Comparison of ENCODE assay signal across 8 cellular contexts in genomic region chr17:78040561-78041400, GRCh38.
A peak's percentile ranks its signal among the peaks of the same experiment; 100 is the strongest.
DNase-seq lines count a peak whose midpoint lies in the region; ATAC-seq lines count a peak whose summit lies in the region.

No MANE protein-coding gene starts in this region.

- peak overlapping the region; percentile 50 to 83 (median 71) for H3K4me3 Mint-ChIP-seq in naive thymus-derived CD8-positive, alpha-beta T cell

- H3K9me3 Mint-ChIP-seq in naive thymus-derived CD8-positive, alpha-beta T cell = no peaks in the 10 kb centered on the region

- H3K4me1 Mint-ChIP-seq in naive thymus-derived CD8-positive, alpha-beta T cell = peaks cover 31 to 65% (median 55%) of the 10 kb centered on the region in 4 donors

- H3K36me3 Mint-ChIP-seq in naive thymus-derived CD8-positive, alpha-beta T cell = peaks cover 5 to 71% (median 18%) of the 10 kb centered on the region in 3 donors

- H3K27ac Mint-ChIP-seq in naive thymus-derived CD8-positive, alpha-beta T cell = peak overlapping the region; percentile 75 to 93 (median 86)

- H3K27me3 Mint-ChIP-seq in naive thymus-derived CD8-positive, alpha-beta T cell = no peaks in the 10 kb centered on the region

- POLR2A ChIA-PET in naive thymus-derived CD8-positive, alpha-beta T cell (lab: Charles Lee) = interaction anchor here (0.6 kb wide), 1 partner anchor 1255 kb away, joined by 3 read pairs; no protein-coding TSS in a partner anchor

- ATAC-seq in esophagus mucosa (peak; percentile 77), GM21515 (IDR thresholded peaks at IDR 0.05; ENCODE audit: unreplicated experiment) (no peak)
- peak; percentile 83 to 90 for ATAC-seq in naive thymus-derived CD8-positive, alpha-beta T cell

- DNase-seq in activated T-cell treated with anti-CD3 and anti-CD28 coated beads for 1 hour (ENCODE audit: low read depth) = peak; percentile 18
- no peak for DNase-seq in activated T-cell treated with anti-CD3 and anti-CD28 coated beads for 4 hours
- DNase-seq in NCI-H748 (lab: John Stamatoyannopoulos, UW; ENCODE audit: unreplicated experiment) = peak; percentile 63
- peak; percentile 24 for DNase-seq in activated CD8-positive, alpha-beta memory T cell treated with anti-CD3 and anti-CD28 coated beads, Interleukin-2, amount 50 U/mL, for 4 hours
- DNase-seq in naive thymus-derived CD8-positive, alpha-beta T cell = peak in 9 of 10 donors; percentile 13 to 38 (median 28)
- DNase-seq in effector CD8-positive, alpha-beta T cell (lab: John Stamatoyannopoulos, UW) = no peak

Comparison
In these comparisons a context has a peak if more than half of its experiments do, and no peak if none do; other contexts are left out.
1. DNase-seq: peak in activated T-cell treated with anti-CD3 and anti-CD28 coated beads for 1 hour (single experiment), NCI-H748 (single experiment), activated CD8-positive, alpha-beta memory T cell treated with anti-CD3 and anti-CD28 coated beads, Interleukin-2, amount 50 U/mL, for 4 hours (single experiment) and naive thymus-derived CD8-positive, alpha-beta T cell (9 of 10); none in activated T-cell treated with anti-CD3 and anti-CD28 coated beads for 4 hours (single experiment) and effector CD8-positive, alpha-beta T cell (single experiment).